In genomic region chr11:129298990-129299389, GRCh38 we compare ENCODE assay signal across 2 cellular contexts.
TF ChIP-seq lines count a peak whose summit lies in the region.

No MANE protein-coding gene starts in this region.

TF ChIP-seq in IMR-90, 13 proteins besides CTCF, POLR2A, EP300 and RAD21:
- TF ChIP-seq CHD1 (IDR thresholded peaks at IDR 0.05; ENCODE audit: low read depth, low read length), result no peak
- TF ChIP-seq FOS (IDR thresholded peaks at IDR 0.05; ENCODE audit: low read depth, low read length), result no peak
- no peak for TF ChIP-seq USF2 (IDR thresholded peaks at IDR 0.05; ENCODE audit: low read depth, low read length)
- TF ChIP-seq BHLHE40 (IDR thresholded peaks at IDR 0.05; ENCODE audit: low read depth, low read length), result no peak
- TF ChIP-seq MXI1 (IDR thresholded peaks at IDR 0.05; ENCODE audit: borderline replicate concordance, low read depth, low read length), result no peak
- no peak for TF ChIP-seq CEBPB (IDR thresholded peaks at IDR 0.05; ENCODE audit: low read depth, low read length)
- TF ChIP-seq RCOR1 (IDR thresholded peaks at IDR 0.05; ENCODE audit: insufficient replicate concordance, low read length), result no peak
- peak; percentile 91 for TF ChIP-seq NFE2L2 (IDR thresholded peaks at IDR 0.05; ENCODE audit: low read depth, low read length)
- TF ChIP-seq MAFK (IDR thresholded peaks at IDR 0.05; ENCODE audit: low read depth, low read length), result peak; percentile 64
- no peak for TF ChIP-seq RFX5 (IDR thresholded peaks at IDR 0.05; ENCODE audit: low read depth, low read length)
- TF ChIP-seq, protein P1, sequence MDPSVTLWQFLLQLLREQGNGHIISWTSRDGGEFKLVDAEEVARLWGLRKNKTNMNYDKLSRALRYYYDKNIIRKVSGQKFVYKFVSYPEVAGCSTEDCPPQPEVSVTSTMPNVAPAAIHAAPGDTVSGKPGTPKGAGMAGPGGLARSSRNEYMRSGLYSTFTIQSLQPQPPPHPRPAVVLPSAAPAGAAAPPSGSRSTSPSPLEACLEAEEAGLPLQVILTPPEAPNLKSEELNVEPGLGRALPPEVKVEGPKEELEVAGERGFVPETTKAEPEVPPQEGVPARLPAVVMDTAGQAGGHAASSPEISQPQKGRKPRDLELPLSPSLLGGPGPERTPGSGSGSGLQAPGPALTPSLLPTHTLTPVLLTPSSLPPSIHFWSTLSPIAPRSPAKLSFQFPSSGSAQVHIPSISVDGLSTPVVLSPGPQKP (IDR thresholded peaks at IDR 0.05; ENCODE audit: borderline replicate concordance, low read depth, low read length), result no peak

TF ChIP-seq in H1, 55 proteins besides CTCF, POLR2A, EP300 and RAD21:
- TF ChIP-seq TAF1 (IDR thresholded peaks at IDR 0.05; ENCODE audit: low read depth, low read length) (no peak), MAFK (IDR thresholded peaks at IDR 0.05; ENCODE audit: low read depth, low read length) (peak; percentile 55)
